In the genomic region with DNA sequence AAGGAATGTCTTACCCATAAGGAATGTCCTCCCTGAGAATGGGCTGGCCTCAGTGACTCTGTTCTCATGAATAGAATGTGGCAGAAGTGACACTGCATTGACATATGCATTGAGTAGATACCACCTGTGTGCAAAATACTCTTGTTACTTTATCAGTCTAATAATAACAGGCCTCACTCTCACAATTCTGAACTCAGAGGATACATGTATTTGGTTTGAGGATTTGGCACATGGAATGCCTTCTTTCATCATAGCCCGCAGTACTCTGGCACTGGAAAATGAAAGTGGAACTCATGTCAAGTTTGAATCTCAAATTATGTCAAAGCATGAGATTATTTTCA, we compare ENCODE assay signal across 1 cellular context.
TF ChIP-seq lines count a peak whose summit lies in the region.

No MANE protein-coding gene starts in this region.

TF ChIP-seq in SK-N-SH treated with all-trans-retinoic acid at 6 μM for 48 hours, 23 proteins besides CTCF, POLR2A, EP300 and RAD21 (continued from another document):
- no peak for TF ChIP-seq TSHZ2 (CRISPR knock-in tag; IDR thresholded peaks at IDR 0.05)
